In genomic region chr9:96394832-96395496, GRCh38 we compare ENCODE assay signal across 18 cellular contexts. TPM values are rescaled to one million over a fixed set of nuclear protein-coding genes. Genes with fewer than 3 reads are reported as not detected.
DNase-seq lines count a peak whose midpoint lies in the region; ATAC-seq and TF ChIP-seq lines count a peak whose summit lies in the region.
"Had no signal": no experiment of that assay in that cellular context is flagged by ENCODE, and none has a peak within 500 bp of the region (broad histone marks: within the 10 kb centered on the region; RNA-seq: fewer than 3 reads in every experiment).

No MANE protein-coding gene starts in this region.

- no peak overlapping the region for H3K9ac ChIP-seq in HUES64 (ENCODE audit: low read depth, low read length)
- H3K9ac ChIP-seq: KMS-11 had no signal

- H3K4me1 Mint-ChIP-seq in WTC11 (peaks cover 37% of the 10 kb centered on the region), mesothelial cell of epicardium (peaks cover 2% of the 10 kb centered on the region)

- POLR2A ChIA-PET in WTC11 (lab: Charles Lee), result no interaction called here

- peak; percentile 47 for DNase-seq in H7
- no peak for DNase-seq in WTC11 (ENCODE audit: low spot score)
- no peak for DNase-seq in mesothelial cell of epicardium (ENCODE audit: low spot score in 2 of 2, unreplicated experiment in 2 of 2)
- DNase-seq in activated naive CD4-positive, alpha-beta T cell (lab: John Stamatoyannopoulos, UW), result no peak
- DNase-seq in NCI-H128 (lab: John Stamatoyannopoulos, UW; ENCODE audit: unreplicated experiment), result no peak
- DNase-seq: BE2C; CD8-positive, alpha-beta T cell; DMS79 treated with DMSO at 0.1 percent for 48 hours; MG63; NCI-H1105 treated with DMSO at 0.1 percent for 48 hours; NCI-H2081; NCI-H2227 treated with DMSO at 0.1 percent for 48 hours; NCI-H526 treated with DMSO at 0.1 percent for 48 hours; PC-9 had no signal

- H3K36me3 ChIP-seq in H7 (replicated peaks; ENCODE audit: control insufficient read depth, insufficient read depth, low read length) (peaks cover 12% of the 10 kb centered on the region), HUES64 (ENCODE audit: insufficient read depth, low read length) (peaks cover 61% of the 10 kb centered on the region)

- H3K4me3 ChIP-seq in H7 (ENCODE audit: insufficient read depth, low read depth, low read length) (no peak overlapping the region), HUES64 (ENCODE audit: low read length) (no peak overlapping the region)
- H3K4me3 ChIP-seq: MG63, PC-9 had no signal

- no peaks in the 10 kb centered on the region for H3K27me3 Mint-ChIP-seq in WTC11 (ENCODE audit: low read depth)
- no peaks in the 10 kb centered on the region for H3K27me3 Mint-ChIP-seq in mesothelial cell of epicardium (ENCODE audit: low read depth)

- H3K9me3 Mint-ChIP-seq in WTC11 (no peaks in the 10 kb centered on the region), mesothelial cell of epicardium (peaks cover 3% of the 10 kb centered on the region)

- no peak for TF ChIP-seq CTCF in WTC11 (IDR thresholded peaks at IDR 0.05)
- no peak for TF ChIP-seq CTCF in mesothelial cell of epicardium (IDR thresholded peaks at IDR 0.05; ENCODE audit: unreplicated experiment)

- H3K27me3 ChIP-seq in H7 (ENCODE audit: control insufficient read depth, insufficient read depth, low read length), result no peaks in the 10 kb centered on the region
- no peaks in the 10 kb centered on the region for H3K27me3 ChIP-seq in HUES64 (ENCODE audit: insufficient read depth, low read length)
- H3K27me3 ChIP-seq: BE2C, MG63 had no signal

- CTCF ChIA-PET in WTC11 (lab: Charles Lee), result interaction anchor here (0.9 to 1.1 kb wide), 3 partner anchors 47 to 55 kb away, joined by 3 to 4 read pairs (median 4); partner anchors contain the start of gene HABP4

- ATAC-seq in WTC11 (peak; percentile 53), GM21526 (IDR thresholded peaks at IDR 0.05; ENCODE audit: low FRiP score, unreplicated experiment) (no peak)
- ATAC-seq: CD8-positive, alpha-beta T cell; HepG2 had no signal

- peaks cover 33% of the 10 kb centered on the region for H3K4me1 ChIP-seq in HUES64 (ENCODE audit: insufficient read depth, low read length)
- H3K4me1 ChIP-seq: BE2C had no signal

- peak overlapping the region; percentile 40; the same call in 1 of the 2 replicates for H3K27ac ChIP-seq in HUES64 (ENCODE audit: low read depth, low read length)
- H3K27ac ChIP-seq: KMS-11, PC-9 had no signal

- H3K36me3 Mint-ChIP-seq in WTC11 (peaks cover 34% of the 10 kb centered on the region), mesothelial cell of epicardium (peaks cover 4% of the 10 kb centered on the region)

- H3K4me3 Mint-ChIP-seq in WTC11 (peak overlapping the region; percentile 29; the same call in 1 of the 2 replicates), mesothelial cell of epicardium (no peak overlapping the region)
- H3K4me3 Mint-ChIP-seq: CD8-positive, alpha-beta T cell had no signal

- WGBS in HUES64, result 92% methylated on average over 6 of the region's 6 CpGs

- no peaks in the 10 kb centered on the region for H3K9me3 ChIP-seq in HUES64 (ENCODE audit: insufficient read depth, low read depth, low read length)
- H3K9me3 ChIP-seq: BE2C, MG63 had no signal

- H3K27ac Mint-ChIP-seq in WTC11 (peak overlapping the region; percentile 63; the same call in 1 of the 2 replicates), mesothelial cell of epicardium (peak overlapping the region; percentile 7)
- H3K27ac Mint-ChIP-seq: CD8-positive, alpha-beta T cell had no signal

TF ChIP-seq in WTC11, 78 proteins besides CTCF, POLR2A, EP300 and RAD21:
- TF ChIP-seq TP53 (CRISPR knock-in tag; IDR thresholded peaks at IDR 0.05) (no peak), IRF1 (CRISPR knock-in tag; IDR thresholded peaks at IDR 0.05) (no peak), OVOL2 (CRISPR knock-in tag; IDR thresholded peaks at IDR 0.05; ENCODE audit: borderline replicate concordance) (no peak), NR3C1 (CRISPR knock-in tag; conservative IDR thresholded peaks at IDR 0.05; ENCODE audit: low read depth) (no peak), KAT7 (CRISPR knock-in tag; IDR thresholded peaks at IDR 0.05; ENCODE audit: borderline replicate concordance) (no peak), ETV6 (CRISPR knock-in tag; IDR thresholded peaks at IDR 0.05) (no peak), MXD4 (CRISPR knock-in tag; IDR thresholded peaks at IDR 0.05; ENCODE audit: borderline replicate concordance) (no peak), RORB (CRISPR knock-in tag; IDR thresholded peaks at IDR 0.05) (no peak), PRRX2 (CRISPR knock-in tag; IDR thresholded peaks at IDR 0.05) (no peak), JAZF1 (CRISPR knock-in tag; IDR thresholded peaks at IDR 0.05) (no peak), E2F5 (CRISPR knock-in tag; IDR thresholded peaks at IDR 0.05) (no peak), ZNF317 (CRISPR knock-in tag; IDR thresholded peaks at IDR 0.05; ENCODE audit: borderline replicate concordance, low read depth) (no peak), TEAD4 (CRISPR knock-in tag; IDR thresholded peaks at IDR 0.05) (no peak), TEAD1 (CRISPR knock-in tag; IDR thresholded peaks at IDR 0.05) (no peak), CREB1 (CRISPR knock-in tag; IDR thresholded peaks at IDR 0.05) (no peak)

RNA-seq across cellular contexts. Expression of gene SLC35D2, which starts 11.5 kb away (rescaled TPM):
- 10.3 and 16.1 TPM in 2 replicates for total RNA-seq in H7 (2014; rRNA removed; shearing (Covaris generic))
- polyA plus RNA-seq in HUES64 (2013, experiment 1 of 2), result 8.0 TPM
- 11.7 TPM for polyA plus RNA-seq in HUES64 (2013, experiment 2 of 2)
- 14.6 to 18.2 TPM (median 17.3 TPM) in 3 replicates for total RNA-seq in WTC11 (2021)
- 21.0 to 22.2 TPM (median 22.0 TPM) in 3 replicates for total RNA-seq in mesothelial cell of epicardium

RNA-seq across cellular contexts. Expression of gene ZNF367, which starts 23.2 kb away (rescaled TPM):
- total RNA-seq in H7 (2014; rRNA removed; shearing (Covaris generic)), result 10.0 and 12.3 TPM in 2 replicates
- polyA plus RNA-seq in HUES64 (2013, experiment 1 of 2), result 6.8 TPM
- 8.6 TPM for polyA plus RNA-seq in HUES64 (2013, experiment 2 of 2)
- total RNA-seq in WTC11 (2021) (6.3 to 7.5 TPM (median 7.4 TPM) in 3 replicates), mesothelial cell of epicardium (4.4 to 4.9 TPM (median 4.5 TPM) in 3 replicates)

RNA-seq across cellular contexts. Expression of gene HABP4, which starts 55.0 kb away (rescaled TPM):
- 4.6 and 10.0 TPM in 2 replicates for total RNA-seq in H7 (2014; rRNA removed; shearing (Covaris generic))
- polyA plus RNA-seq in HUES64 (2013, experiment 1 of 2), result 6.7 TPM
- polyA plus RNA-seq in HUES64 (2013, experiment 2 of 2), result 10.3 TPM
- total RNA-seq in WTC11 (2021) (9.8 to 11.0 TPM (median 10.1 TPM) in 3 replicates), mesothelial cell of epicardium (14.8 to 15.5 TPM (median 15.4 TPM) in 3 replicates)
